Comparison of ENCODE assay signal across 9 cellular contexts in the genomic region with DNA sequence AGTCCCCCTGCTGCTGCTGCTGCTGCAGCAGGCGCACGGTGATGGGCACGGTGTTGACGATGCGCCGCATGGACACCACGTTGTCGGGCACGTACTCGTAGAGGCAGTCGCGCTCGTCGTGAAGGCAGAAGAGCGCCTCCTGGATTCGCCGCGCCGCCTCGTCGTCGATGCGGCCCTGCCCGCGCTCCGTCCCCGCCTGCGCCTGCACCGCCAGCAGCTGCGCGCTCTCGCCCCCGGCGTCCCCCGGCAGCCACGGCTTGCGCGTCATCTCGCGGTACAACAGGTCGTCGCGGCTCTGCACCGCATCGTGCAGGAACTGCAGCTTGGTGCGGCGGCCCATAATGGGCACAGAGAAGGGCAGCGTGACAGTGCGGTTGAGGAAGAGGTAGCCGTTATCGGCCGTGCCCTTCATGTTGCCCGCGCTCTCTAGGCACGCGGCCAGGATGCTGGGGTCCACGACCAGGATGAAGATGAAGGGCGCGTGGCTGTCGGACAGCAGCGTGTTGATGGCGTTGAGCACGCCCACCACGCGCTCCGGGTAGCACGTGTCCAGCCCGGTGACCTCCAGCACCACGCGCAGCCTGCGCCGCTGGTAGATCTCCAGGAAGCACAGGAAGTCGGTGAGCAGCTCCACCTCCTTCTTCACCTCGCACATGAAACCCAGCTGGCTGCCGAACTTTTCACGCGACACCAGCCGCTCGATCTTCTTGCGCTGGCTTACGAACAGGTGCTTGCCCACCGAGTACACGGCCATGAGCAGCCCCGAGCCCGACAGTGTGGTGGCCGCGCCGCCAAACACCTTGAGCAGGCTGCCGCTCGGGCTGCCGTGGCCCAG.
DNase-seq lines count a peak whose midpoint lies in the region; ATAC-seq and TF ChIP-seq lines count a peak whose summit lies in the region.
"Had no signal": no experiment of that assay in that cellular context is flagged by ENCODE, and none has a peak within 500 bp of the region (broad histone marks: within the 10 kb centered on the region; RNA-seq: fewer than 3 reads in every experiment).

No MANE protein-coding gene starts in this region.

- H3K4me3 ChIP-seq in DOHH2 (ENCODE audit: low read length) = no peak overlapping the region; the same call in 1 of the 2 replicates

- H3K9me3 ChIP-seq in DOHH2 (ENCODE audit: control insufficient read depth, insufficient read depth, low read length) = no peaks in the 10 kb centered on the region

- H3K9me3 Mint-ChIP-seq in stimulated activated effector memory CD8-positive, alpha-beta T cell treated with anti-CD3 and anti-CD28 coated beads, Interleukin-12 subunit alpha, Interleukin-12 subunit beta, amount 100 ng/mL, for 72 hours = no peaks in the 10 kb centered on the region

- H3K4me2 ChIP-seq in DOHH2 (ENCODE audit: low read length) = peak overlapping the region; percentile 45

- no peaks in the 10 kb centered on the region for H4K20me1 ChIP-seq in DOHH2 (ENCODE audit: control insufficient read depth, insufficient read depth, low read depth, low read length)

- no peaks in the 10 kb centered on the region for H3K79me2 ChIP-seq in DOHH2 (ENCODE audit: control insufficient read depth, low read length)

- H3K27me3 ChIP-seq in DOHH2 (ENCODE audit: control insufficient read depth, low read length) = peaks cover 24% of the 10 kb centered on the region

- peaks cover 31% of the 10 kb centered on the region for H3K4me1 Mint-ChIP-seq in stimulated activated effector memory CD8-positive, alpha-beta T cell treated with anti-CD3 and anti-CD28 coated beads, Interleukin-12 subunit alpha, Interleukin-12 subunit beta, amount 100 ng/mL, for 72 hours

- H3K36me3 ChIP-seq in DOHH2 (ENCODE audit: control insufficient read depth, low read length) = no peaks in the 10 kb centered on the region

- peaks cover 9% of the 10 kb centered on the region for H3K4me1 ChIP-seq in DOHH2 (ENCODE audit: control insufficient read depth, low read length)

- H3K36me3 Mint-ChIP-seq in stimulated activated effector memory CD8-positive, alpha-beta T cell treated with anti-CD3 and anti-CD28 coated beads, Interleukin-12 subunit alpha, Interleukin-12 subunit beta, amount 100 ng/mL, for 72 hours = no peaks in the 10 kb centered on the region

- H3F3A ChIP-seq in DOHH2 (ENCODE audit: control insufficient read depth, insufficient read depth) = no peaks in the 10 kb centered on the region

- ATAC-seq in stimulated activated effector memory CD8-positive, alpha-beta T cell treated with anti-CD3 and anti-CD28 coated beads, Interleukin-12 subunit alpha, Interleukin-12 subunit beta, amount 100 ng/mL, for 72 hours = peak; percentile 62
- ATAC-seq in HG02623 (IDR thresholded peaks at IDR 0.05; ENCODE audit: unreplicated experiment) (no peak), HG02610 (IDR thresholded peaks at IDR 0.05; ENCODE audit: unreplicated experiment) (no peak), GM18870 (IDR thresholded peaks at IDR 0.05; ENCODE audit: unreplicated experiment) (no peak)

- TF ChIP-seq CTCF in DOHH2 (IDR thresholded peaks at IDR 0.05; ENCODE audit: low read depth, low read length, poor library complexity, severe bottlenecking) = no peak

- no peak overlapping the region for H3K27ac ChIP-seq in DOHH2 (ENCODE audit: low read depth, low read length)
- H3K27ac ChIP-seq: epithelial cell of prostate had no signal

- peak overlapping the region; percentile 66 for H3K4me3 Mint-ChIP-seq in stimulated activated effector memory CD8-positive, alpha-beta T cell treated with anti-CD3 and anti-CD28 coated beads, Interleukin-12 subunit alpha, Interleukin-12 subunit beta, amount 100 ng/mL, for 72 hours

- H3K9me2 ChIP-seq in DOHH2 (replicated peaks; ENCODE audit: control insufficient read depth, low read length) = no peaks in the 10 kb centered on the region

- DNase-seq in T-helper 2 cell (peak in 3 of 5 experiments; percentile 24 to 80 (median 50)), medulla oblongata (ENCODE audit: extremely low spot score) (peak; percentile 6)
- peak; percentile 54 for DNase-seq in central memory CD4-positive, alpha-beta T cell
- DNase-seq in stimulated activated effector memory CD8-positive, alpha-beta T cell treated with anti-CD3 and anti-CD28 coated beads, Interleukin-12 subunit alpha, Interleukin-12 subunit beta, amount 100 ng/mL, for 72 hours (ENCODE audit: low spot score in 2 of 2) = no peak

- no peak overlapping the region for H3K27ac Mint-ChIP-seq in stimulated activated effector memory CD8-positive, alpha-beta T cell treated with anti-CD3 and anti-CD28 coated beads, Interleukin-12 subunit alpha, Interleukin-12 subunit beta, amount 100 ng/mL, for 72 hours

Comparison
In these comparisons a context has a peak if more than half of its experiments do, and no peak if none do; other contexts are left out.
1. DNase-seq: peak in T-helper 2 cell (3 of 5), central memory CD4-positive, alpha-beta T cell (single experiment) and medulla oblongata (single experiment); none in stimulated activated effector memory CD8-positive, alpha-beta T cell treated with anti-CD3 and anti-CD28 coated beads, Interleukin-12 subunit alpha, Interleukin-12 subunit beta, amount 100 ng/mL, for 72 hours (0 of 2).